In the genomic region with DNA sequence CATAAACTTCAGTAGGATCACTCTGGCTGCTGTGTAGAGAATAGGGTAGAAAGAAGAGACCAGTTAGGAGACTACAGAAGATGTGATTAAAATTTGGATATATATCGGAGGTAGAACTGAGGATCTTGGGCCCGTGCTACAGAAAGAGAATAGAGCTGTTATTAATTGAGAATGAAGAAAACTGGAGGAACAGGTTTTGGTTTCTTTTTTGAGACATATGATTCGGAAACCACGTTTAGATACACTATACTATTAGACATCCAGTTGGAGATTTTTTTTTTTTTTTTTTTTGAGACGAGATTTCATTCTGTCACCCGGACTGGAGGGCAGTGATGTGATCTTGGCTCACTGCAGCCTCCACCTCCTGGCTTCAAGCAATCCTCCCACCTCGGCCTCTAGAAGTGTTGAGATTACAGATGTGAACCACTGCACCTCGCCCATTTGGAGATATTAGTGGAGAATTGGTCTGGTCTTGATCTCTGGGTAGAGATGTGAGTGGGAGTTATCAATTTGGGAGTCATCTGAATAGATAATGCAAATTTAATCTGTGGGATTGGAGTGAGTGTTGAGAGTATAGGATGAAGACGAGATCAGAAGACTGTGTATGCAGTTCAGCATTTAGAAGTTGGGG, we compare ENCODE assay signal across 20 cellular contexts. TPM values are rescaled to one million over a fixed set of nuclear protein-coding genes. Genes with fewer than 3 reads are reported as not detected.
DNase-seq lines count a peak whose midpoint lies in the region; ATAC-seq and TF ChIP-seq lines count a peak whose summit lies in the region.
"Had no signal": no experiment of that assay in that cellular context is flagged by ENCODE, and none has a peak within 500 bp of the region (broad histone marks: within the 10 kb centered on the region; RNA-seq: fewer than 3 reads in every experiment).

No MANE protein-coding gene starts in this region.

- ATAC-seq in WTC11 (no peak), mucosa of descending colon (peak; percentile 35), natural killer cell (no peak), HG02571 (IDR thresholded peaks at IDR 0.05; ENCODE audit: unreplicated experiment) (no peak)
- ATAC-seq: activated CD4-positive, alpha-beta T cell treated with anti-CD3 and anti-CD28 coated beads for 36 hours; naive thymus-derived CD8-positive, alpha-beta T cell had no signal

- H3K4me1 ChIP-seq in mucosa of descending colon (ENCODE audit: low read depth): peaks cover 8% of the 10 kb centered on the region
- peaks cover 2 to 59% of the 10 kb centered on the region in 2 donors for H3K4me1 ChIP-seq in adrenal gland (replicated peaks in 1 of 2)
- peaks cover under 1 to 60% (median 28%) of the 10 kb centered on the region in 6 donors for H3K4me1 ChIP-seq in spleen

- DNase-seq in HPDE6-E6E7 (ENCODE audit: extremely low spot score) (peak; percentile 16), WTC11 (ENCODE audit: low spot score) (no peak), mucosa of descending colon (no peak), natural killer cell (no peak), adrenal gland (no peak), spleen (no peak)
- DNase-seq: activated CD4-positive, alpha-beta T cell treated with anti-CD3 and anti-CD28 coated beads for 36 hours; brain microvascular endothelial cell; CD4-positive, CD25-positive, alpha-beta regulatory T cell; DND-41; foreskin melanocyte; kidney glomerular epithelial cell; mesenchymal stem cell; naive thymus-derived CD8-positive, alpha-beta T cell; NCI-H1694; NCI-H446; stimulated activated CD4-positive, alpha-beta T cell treated with anti-CD3 and anti-CD28 coated beads, Interleukin-4, amount 100 ng/mL, for 24 hours had no signal

- H3K4me3 ChIP-seq in mucosa of descending colon (no peak overlapping the region), adrenal gland (no peak overlapping the region), spleen (no peak overlapping the region)
- H3K4me3 ChIP-seq: skin epidermis had no signal

- H3K27me3 Mint-ChIP-seq in WTC11 (ENCODE audit: low read depth) (no peaks in the 10 kb centered on the region), natural killer cell (ENCODE audit: low read depth in 2 of 2) (no peaks in the 10 kb centered on the region)
- H3K27me3 Mint-ChIP-seq: activated CD4-positive, alpha-beta T cell treated with anti-CD3 and anti-CD28 coated beads for 36 hours; CD4-positive, CD25-positive, alpha-beta regulatory T cell; naive thymus-derived CD8-positive, alpha-beta T cell had no signal

- POLR2A ChIA-PET in WTC11 (lab: Charles Lee): interaction anchor here (0.7 kb wide), 1 partner anchor 39 kb away, joined by 5 read pairs; no protein-coding TSS in a partner anchor

- H3K4me3 Mint-ChIP-seq in WTC11: no peak overlapping the region
- no peak overlapping the region for H3K4me3 Mint-ChIP-seq in natural killer cell
- H3K4me3 Mint-ChIP-seq: activated CD4-positive, alpha-beta T cell treated with anti-CD3 and anti-CD28 coated beads for 36 hours had no signal

- peak overlapping the region; percentile 58; the same call in 1 of the 2 replicates for H3K27ac Mint-ChIP-seq in WTC11
- no peak overlapping the region for H3K27ac Mint-ChIP-seq in natural killer cell
- H3K27ac Mint-ChIP-seq: activated CD4-positive, alpha-beta T cell treated with anti-CD3 and anti-CD28 coated beads for 36 hours had no signal

- no peak for TF ChIP-seq POLR2A in adrenal gland (IDR thresholded peaks at IDR 0.05)
- TF ChIP-seq POLR2A in spleen (IDR thresholded peaks at IDR 0.05): no peak

- intact Hi-C loops in mucosa of descending colon (cut with DNase I, micrococcal nuclease): no loop called here
- intact Hi-C loops in natural killer cell (cut with micrococcal nuclease): no loop called here
- intact Hi-C loops in adrenal gland (cut with DNase I): no loop called here
- intact Hi-C loops in spleen (cut with DNase I; ENCODE audit: low total_unique reads): no loop called here

- TF ChIP-seq CTCF in 22Rv1 (IDR thresholded peaks at IDR 0.05): no peak
- TF ChIP-seq CTCF in WTC11 (IDR thresholded peaks at IDR 0.05): no peak
- no peak for TF ChIP-seq CTCF in mucosa of descending colon (IDR thresholded peaks at IDR 0.05)
- TF ChIP-seq CTCF in natural killer cell (IDR thresholded peaks at IDR 0.05): no peak
- TF ChIP-seq CTCF in adrenal gland (IDR thresholded peaks at IDR 0.05): no peak
- TF ChIP-seq CTCF in spleen (IDR thresholded peaks at IDR 0.05 in 8 of 11, conservative IDR thresholded peaks at IDR 0.05 in 3 of 11): no peak

- no peaks in the 10 kb centered on the region for H3K27me3 ChIP-seq in adrenal gland
- no peaks in the 10 kb centered on the region for H3K27me3 ChIP-seq in spleen (replicated peaks in 1 of 7)
- H3K27me3 ChIP-seq: brain microvascular endothelial cell had no signal

- WGBS in adrenal gland, 4 donors: 81 to 85% (median 84%) methylated on average over 9 of the region's 9 CpGs
- 79 to 83% (median 82%) methylated on average over 9 of the region's 9 CpGs for WGBS in spleen, 5 donors

- H3K9me3 ChIP-seq in mucosa of descending colon (no peaks in the 10 kb centered on the region), adrenal gland (replicated peaks in 1 of 3) (no peaks in the 10 kb centered on the region), spleen (no peaks in the 10 kb centered on the region)

- H3K9me3 Mint-ChIP-seq in WTC11 (no peaks in the 10 kb centered on the region), natural killer cell (no peaks in the 10 kb centered on the region)
- H3K9me3 Mint-ChIP-seq: CD4-positive, CD25-positive, alpha-beta regulatory T cell had no signal

- no peaks in the 10 kb centered on the region for H3K36me3 ChIP-seq in mucosa of descending colon (ENCODE audit: low read depth)
- no peaks in the 10 kb centered on the region for H3K36me3 ChIP-seq in adrenal gland (replicated peaks in 1 of 2)
- H3K36me3 ChIP-seq in spleen: no peaks in the 10 kb centered on the region
- H3K36me3 ChIP-seq: brain microvascular endothelial cell had no signal

- H3K27ac ChIP-seq in 22Rv1: peak overlapping the region; percentile 62
- no peak overlapping the region for H3K27ac ChIP-seq in adrenal gland
- no peak overlapping the region for H3K27ac ChIP-seq in spleen
- H3K27ac ChIP-seq: brain microvascular endothelial cell had no signal

- H3K4me1 Mint-ChIP-seq in WTC11 (peaks cover 46% of the 10 kb centered on the region), natural killer cell (peaks cover 49 to 54% of the 10 kb centered on the region in 2 donors)

- CTCF ChIA-PET in WTC11 (lab: Charles Lee): interaction anchor here (0.6 kb wide), 1 partner anchor 1367 kb away, joined by 3 read pairs; no protein-coding TSS in a partner anchor

- H3K36me3 Mint-ChIP-seq in WTC11: no peaks in the 10 kb centered on the region
- H3K36me3 Mint-ChIP-seq in natural killer cell: no peaks in the 10 kb centered on the region
- H3K36me3 Mint-ChIP-seq: CD4-positive, CD25-positive, alpha-beta regulatory T cell; naive thymus-derived CD8-positive, alpha-beta T cell had no signal

TF ChIP-seq in WTC11, 78 proteins besides CTCF, POLR2A, EP300 and RAD21:
- TF ChIP-seq SMAD3 (CRISPR knock-in tag; IDR thresholded peaks at IDR 0.05; ENCODE audit: borderline replicate concordance): no peak
- TF ChIP-seq SOX15 (CRISPR knock-in tag; IDR thresholded peaks at IDR 0.05): no peak
- TF ChIP-seq NR2C2 (CRISPR knock-in tag; IDR thresholded peaks at IDR 0.05): no peak
- no peak for TF ChIP-seq HMGA2 (CRISPR knock-in tag; IDR thresholded peaks at IDR 0.05)
- TF ChIP-seq TEAD4 (CRISPR knock-in tag; IDR thresholded peaks at IDR 0.05): no peak
- TF ChIP-seq, protein P1, sequence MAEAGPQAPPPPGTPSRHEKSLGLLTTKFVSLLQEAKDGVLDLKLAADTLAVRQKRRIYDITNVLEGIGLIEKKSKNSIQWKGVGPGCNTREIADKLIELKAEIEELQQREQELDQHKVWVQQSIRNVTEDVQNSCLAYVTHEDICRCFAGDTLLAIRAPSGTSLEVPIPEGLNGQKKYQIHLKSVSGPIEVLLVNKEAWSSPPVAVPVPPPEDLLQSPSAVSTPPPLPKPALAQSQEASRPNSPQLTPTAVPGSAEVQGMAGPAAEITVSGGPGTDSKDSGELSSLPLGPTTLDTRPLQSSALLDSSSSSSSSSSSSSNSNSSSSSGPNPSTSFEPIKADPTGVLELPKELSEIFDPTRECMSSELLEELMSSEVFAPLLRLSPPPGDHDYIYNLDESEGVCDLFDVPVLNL (CRISPR knock-in tag; IDR thresholded peaks at IDR 0.05; ENCODE audit: borderline replicate concordance, low read depth): no peak
- TF ChIP-seq ZBTB21 (CRISPR knock-in tag; IDR thresholded peaks at IDR 0.05; ENCODE audit: borderline replicate concordance): no peak
- no peak for TF ChIP-seq SMAD4 (CRISPR knock-in tag; IDR thresholded peaks at IDR 0.05)
- TF ChIP-seq ATF1 (CRISPR knock-in tag; IDR thresholded peaks at IDR 0.05): no peak
- no peak for TF ChIP-seq NFYB (CRISPR knock-in tag; conservative IDR thresholded peaks at IDR 0.05; ENCODE audit: low read depth)

RNA-seq across cellular contexts. Expression of a gene that starts 50.9 kb away (rescaled TPM):
- total RNA-seq in WTC11 (2021): 73.2 to 92.9 TPM (median 81.3 TPM) in 3 replicates
- 100 to 1,000 TPM in 2 of 3 donors, 10 to 100 TPM in 1; 74.1 to 118 (median 106) TPM for total RNA-seq in mucosa of descending colon
- 100 to 1,000 TPM in 2 of 3 donors, 10 to 100 TPM in 1; 84.1 to 111 (median 107) TPM for total RNA-seq in natural killer cell
- 100 to 1,000 TPM in 2 of 8 donors, 10 to 100 TPM in 6; 51.6 to 121 (median 88.2) TPM for total RNA-seq in adrenal gland
- 10 to 100 TPM in 2 of 3 donors, 1 to 10 TPM in 1; 7.6 to 59.3 (median 13.5) TPM for polyA plus RNA-seq in adrenal gland
- total RNA-seq in spleen: 100 to 1,000 TPM in 6 of 7 donors, 10 to 100 TPM in 1; 95.6 to 139 (median 123) TPM
- 10 to 100 TPM in 2 of 3 donors, 1 to 10 TPM in 1; 8.3 to 15.8 (median 13.7) TPM for polyA plus RNA-seq in spleen
